10 cellular contexts compared by ENCODE assay signal in genomic region chr7:137873524-137873923, GRCh38. TPM values are rescaled to one million over a fixed set of nuclear protein-coding genes. Genes with fewer than 3 reads are reported as not detected.
DNase-seq lines count a peak whose midpoint lies in the region; ATAC-seq and TF ChIP-seq lines count a peak whose summit lies in the region.
"Had no signal": no experiment of that assay in that cellular context is flagged by ENCODE, and none has a peak within 500 bp of the region (broad histone marks: within the 10 kb centered on the region; RNA-seq: fewer than 3 reads in every experiment).

No MANE protein-coding gene starts in this region.

- H3K9me3 Mint-ChIP-seq in activated T-cell treated with anti-CD3 and anti-CD28 coated beads, Interleukin-2, amount 50 U/mL, for 24 hours = no peaks in the 10 kb centered on the region
- peaks cover 0 to 3% of the 10 kb centered on the region in 2 donors for H3K9me3 Mint-ChIP-seq in stimulated activated naive B cell treated with anti-CD40 and anti-IgM and Interleukin-4, amounts not matched to agents 10 μg/mL and 1 μg/mL and 100 μg/mL, for 72 hours

- H2BK5ac ChIP-seq in IMR-90 (ENCODE audit: low read depth, low read length, poor library complexity, severe bottlenecking) = no peak overlapping the region

- in situ Hi-C loops in IMR-90 (cut with MboI; ENCODE audit: low sequenced_read_pairs) = no loop called here

- no peak overlapping the region for H4K8ac ChIP-seq in IMR-90 (ENCODE audit: low read depth in 2 of 2, low read length in 2 of 2)

- H3K4me1 Mint-ChIP-seq in activated T-cell treated with anti-CD3 and anti-CD28 coated beads, Interleukin-2, amount 50 U/mL, for 24 hours (ENCODE audit: low read depth) = peaks cover 25% of the 10 kb centered on the region
- peaks cover 14 to 36% of the 10 kb centered on the region in 2 donors for H3K4me1 Mint-ChIP-seq in stimulated activated naive B cell treated with anti-CD40 and anti-IgM and Interleukin-4, amounts not matched to agents 10 μg/mL and 1 μg/mL and 100 μg/mL, for 72 hours

- no peak overlapping the region for H3K18ac ChIP-seq in IMR-90 (ENCODE audit: low read depth, low read length)

- POLR2A ChIA-PET in IMR-90 (lab: Charles Lee; ENCODE audit: unreplicated experiment) = no interaction called here

- peak overlapping the region; percentile 59; the same call in 1 of the 3 replicates for H2BK15ac ChIP-seq in IMR-90 (ENCODE audit: low read depth, low read length)

- H3K9me1 ChIP-seq in IMR-90 (ENCODE audit: insufficient read depth, low read length) = peaks cover 34% of the 10 kb centered on the region

- peaks cover 66% of the 10 kb centered on the region for H3K36me3 Mint-ChIP-seq in activated T-cell treated with anti-CD3 and anti-CD28 coated beads, Interleukin-2, amount 50 U/mL, for 24 hours (ENCODE audit: low read depth)
- peaks cover 34 to 60% of the 10 kb centered on the region in 2 donors for H3K36me3 Mint-ChIP-seq in stimulated activated naive B cell treated with anti-CD40 and anti-IgM and Interleukin-4, amounts not matched to agents 10 μg/mL and 1 μg/mL and 100 μg/mL, for 72 hours

- DNase-seq in activated T-cell treated with anti-CD3 and anti-CD28 coated beads, Interleukin-2, amount 50 U/mL, for 24 hours = no peak
- no peak for DNase-seq in activated T-cell treated with anti-CD3 and anti-CD28 coated beads, Interleukin-2, amount 50 U/mL, for 1 hour
- DNase-seq in IMR-90 (peak; percentile 74), choroid plexus epithelial cell (ENCODE audit: low read depth) (peak; percentile 70), DMS79 treated with DMSO at 0.1 percent for 48 hours (lab: John Stamatoyannopoulos, UW) (no peak), occipital lobe (lab: John Stamatoyannopoulos, UW) (no peak), WERI-Rb-1 (no peak)
- DNase-seq in stimulated activated naive B cell treated with anti-CD40 and anti-IgM and Interleukin-4, amounts not matched to agents 10 μg/mL and 1 μg/mL and 100 μg/mL, for 72 hours = peak; percentile 56
- DNase-seq: C1 segment of cervical spinal cord had no signal

- peak overlapping the region; percentile 71 for H3K4ac ChIP-seq in IMR-90 (ENCODE audit: low read depth, low read length)

- peak overlapping the region; percentile 1; the same call in 1 of the 2 replicates for H2AK5ac ChIP-seq in IMR-90 (ENCODE audit: low read depth, low read length)

- TF ChIP-seq RAD21 in IMR-90 (IDR thresholded peaks at IDR 0.05; ENCODE audit: low read length) = no peak

- TF ChIP-seq POLR2A in IMR-90 (IDR thresholded peaks at IDR 0.05; ENCODE audit: low read depth, low read length) = no peak

- H3K27ac Mint-ChIP-seq in activated T-cell treated with anti-CD3 and anti-CD28 coated beads, Interleukin-2, amount 50 U/mL, for 24 hours = peak overlapping the region; percentile 92
- H3K27ac Mint-ChIP-seq in stimulated activated naive B cell treated with anti-CD40 and anti-IgM and Interleukin-4, amounts not matched to agents 10 μg/mL and 1 μg/mL and 100 μg/mL, for 72 hours = peak overlapping the region; percentile 70

- intact Hi-C loops in IMR-90 (cut with micrococcal nuclease) = no loop called here

- no peak for ATAC-seq in IMR-90 (ENCODE audit: low read depth)
- ATAC-seq in stimulated activated naive B cell treated with anti-CD40 and anti-IgM and Interleukin-4, amounts not matched to agents 10 μg/mL and 1 μg/mL and 100 μg/mL, for 72 hours (replicated peaks) = peak; percentile 82 to 84
- ATAC-seq: HCT116 had no signal

- peaks cover 13% of the 10 kb centered on the region for H3K4me1 ChIP-seq in IMR-90 (ENCODE audit: control insufficient read depth, insufficient read depth, low read length)

- 100% methylated on average over 1 to 2 of the region's 3 CpGs for WGBS in IMR-90 (ENCODE audit: extremely low coverage in 2 of 2, insufficient read length in 1 of 2), 2 experiments

- H3K56ac ChIP-seq in IMR-90 (ENCODE audit: extremely low read depth, insufficient read depth, low read length) = no peak overlapping the region

- CTCF ChIA-PET in IMR-90 (lab: Yijun Ruan, JAX) = interaction anchor here (0.7 kb wide), 1 partner anchor 218 kb away, joined by 3 read pairs; no protein-coding TSS in a partner anchor

- H3K27me3 ChIP-seq in IMR-90 (ENCODE audit: control insufficient read depth, insufficient read depth, low read length) (no peaks in the 10 kb centered on the region), WERI-Rb-1 (ENCODE audit: insufficient read depth, low read depth, severe bottlenecking) (no peaks in the 10 kb centered on the region)

- H3K79me1 ChIP-seq in IMR-90 (ENCODE audit: low read depth in 1 of 2, low read length in 2 of 2) = peaks cover 7 to 55% of the 10 kb centered on the region in 2 experiments

- BruUV-seq in IMR-90 (replicated peaks; lab: Mats Ljungman, UMichigan) = no TSS peak

- no peaks in the 10 kb centered on the region for H3K27me3 Mint-ChIP-seq in activated T-cell treated with anti-CD3 and anti-CD28 coated beads, Interleukin-2, amount 50 U/mL, for 24 hours
- H3K27me3 Mint-ChIP-seq in stimulated activated naive B cell treated with anti-CD40 and anti-IgM and Interleukin-4, amounts not matched to agents 10 μg/mL and 1 μg/mL and 100 μg/mL, for 72 hours = no peaks in the 10 kb centered on the region

- no peak overlapping the region for H3K4me2 ChIP-seq in IMR-90 (ENCODE audit: low read depth, low read length)

- H4K5ac ChIP-seq in IMR-90 (ENCODE audit: low read depth, low read length) = no peak overlapping the region

- H3K9me3 ChIP-seq in IMR-90 (ENCODE audit: control insufficient read depth, insufficient read depth, low read length) = no peaks in the 10 kb centered on the region
- no peaks in the 10 kb centered on the region for H3K9me3 ChIP-seq in WERI-Rb-1 (ENCODE audit: severe bottlenecking)

- no peak overlapping the region for H2BK20ac ChIP-seq in IMR-90 (ENCODE audit: low read depth, low read length)

- no peak overlapping the region for H3K4me3 Mint-ChIP-seq in activated T-cell treated with anti-CD3 and anti-CD28 coated beads, Interleukin-2, amount 50 U/mL, for 24 hours
- peak overlapping the region; percentile 33 to 39 for H3K4me3 Mint-ChIP-seq in stimulated activated naive B cell treated with anti-CD40 and anti-IgM and Interleukin-4, amounts not matched to agents 10 μg/mL and 1 μg/mL and 100 μg/mL, for 72 hours

- dilution Hi-C loops in IMR-90 (cut with HindIII; ENCODE audit: low sequenced_read_pairs, unreplicated experiment) = no loop called here

- H3K36me3 ChIP-seq in IMR-90 (ENCODE audit: control insufficient read depth, insufficient read depth, low read length) (peaks cover 35% of the 10 kb centered on the region), WERI-Rb-1 (no peaks in the 10 kb centered on the region)

- no peak overlapping the region for H3K9ac ChIP-seq in IMR-90 (ENCODE audit: low read depth, low read length)

- no peak overlapping the region for H2AFZ ChIP-seq in IMR-90 (replicated peaks; ENCODE audit: low read length, poor library complexity)

- 0 out of 2 replicates have a peak overlapping the region, but pooled peaks have one; percentile 71 for H3K14ac ChIP-seq in IMR-90 (replicated peaks; ENCODE audit: low read depth, low read length)

- TF ChIP-seq CTCF in IMR-90 (conservative IDR thresholded peaks at IDR 0.05; ENCODE audit: low read depth, low read length) = no peak
- no peak for TF ChIP-seq CTCF in choroid plexus epithelial cell (conservative IDR thresholded peaks at IDR 0.05; ENCODE audit: low read depth, low read length)
- no peak for TF ChIP-seq CTCF in WERI-Rb-1 (IDR thresholded peaks at IDR 0.05; ENCODE audit: low read depth, low read length)

- H3K4me3 ChIP-seq in IMR-90 (ENCODE audit: insufficient read depth, low read depth, low read length) = no peak overlapping the region
- no peak overlapping the region for H3K4me3 ChIP-seq in choroid plexus epithelial cell (ENCODE audit: low read depth, low read length)
- H3K4me3 ChIP-seq in WERI-Rb-1 (ENCODE audit: low read depth, low read length) = no peak overlapping the region

- H3K27ac ChIP-seq in IMR-90 (ENCODE audit: insufficient read depth, low read length) (no peak overlapping the region), WERI-Rb-1 (no peak overlapping the region)

- H2BK120ac ChIP-seq in IMR-90 (ENCODE audit: low read depth, low read length) = peak overlapping the region; percentile 69

- H4K91ac ChIP-seq in IMR-90 (ENCODE audit: insufficient read depth, low read depth, low read length) = peak overlapping the region; percentile 27; the same call in 1 of the 2 replicates

- H4K20me1 ChIP-seq in IMR-90 (ENCODE audit: insufficient read depth, low read length) = peaks cover 4% of the 10 kb centered on the region; the same call in 1 of the 2 replicates

- H3K23ac ChIP-seq in IMR-90 (ENCODE audit: low read depth, low read length) = 0 out of 2 replicates have a peak overlapping the region, but pooled peaks have one; percentile 36

- no peak overlapping the region for H2AK9ac ChIP-seq in IMR-90 (replicated peaks; ENCODE audit: low read depth, low read length, poor library complexity)

TF ChIP-seq in IMR-90, 13 proteins besides CTCF, POLR2A, EP300 and RAD21:
- no peak for TF ChIP-seq CEBPB (IDR thresholded peaks at IDR 0.05; ENCODE audit: low read depth, low read length)

RNA-seq across cellular contexts. Expression of gene DGKI, which starts 26.8 kb away (rescaled TPM):
- total RNA-seq in IMR-90 (2012; rRNA removed) (15.3 and 15.8 TPM in 2 replicates), occipital lobe (202 TPM)
- 3.8 and 3.9 TPM in 2 replicates for polyA plus RNA-seq in IMR-90 (2012; rRNA removed)
- 1.8 and 2.6 TPM in 2 replicates for polyA plus RNA-seq in IMR-90 (2012; cell fraction: cytosol; rRNA removed)
- polyA plus RNA-seq in IMR-90 (2012; cell fraction: nucleus; rRNA removed; ENCODE audit: low replicate concordance) = 6.1 and 19.7 TPM in 2 replicates

Comparison
In these comparisons a context has a peak if more than half of its experiments do, and no peak if none do; other contexts are left out.
1. DNase-seq: peak in IMR-90 (single experiment), choroid plexus epithelial cell (single experiment) and stimulated activated naive B cell treated with anti-CD40 and anti-IgM and Interleukin-4, amounts not matched to agents 10 μg/mL and 1 μg/mL and 100 μg/mL, for 72 hours (single experiment); none in activated T-cell treated with anti-CD3 and anti-CD28 coated beads, Interleukin-2, amount 50 U/mL, for 24 hours (single experiment), activated T-cell treated with anti-CD3 and anti-CD28 coated beads, Interleukin-2, amount 50 U/mL, for 1 hour (single experiment), DMS79 treated with DMSO at 0.1 percent for 48 hours (single experiment), occipital lobe (single experiment) and WERI-Rb-1 (single experiment).
2. RNA of gene DGKI, which starts 26.8 kb away (total RNA-seq): 202 TPM in occipital lobe (single experiment); 15.3 to 15.8 TPM in IMR-90; every median in the first group is over 10 times any median in the second.